10 cellular contexts compared by ENCODE assay signal in genomic region chr3:17078885-17079465, GRCh38.
"Had no signal": no experiment of that assay in that cellular context is flagged by ENCODE, and none has a peak within 500 bp of the region (broad histone marks: within the 10 kb centered on the region; RNA-seq: fewer than 3 reads in every experiment).

No MANE protein-coding gene starts in this region.

- H3K4me1 ChIP-seq: thyroid gland had no signal

- H3K4me3 ChIP-seq: thyroid gland had no signal

- H3K27me3 ChIP-seq: neutrophil, thyroid gland had no signal

- H3K4me1 Mint-ChIP-seq: activated B cell treated with CpG ODN at 0.5 μM for 24 hours had no signal

- H3K4me3 Mint-ChIP-seq: activated B cell treated with CpG ODN at 0.5 μM for 24 hours; naive B cell; stimulated activated effector memory CD8-positive, alpha-beta T cell treated with anti-CD3 and anti-CD28 coated beads, Interleukin-12 subunit alpha, Interleukin-12 subunit beta, amount 100 ng/mL, for 72 hours had no signal

- H3K27ac ChIP-seq: neutrophil, thyroid gland had no signal

- H3K36me3 ChIP-seq: thyroid gland had no signal

- ATAC-seq: left lobe of liver; stimulated activated effector memory CD8-positive, alpha-beta T cell treated with anti-CD3 and anti-CD28 coated beads, Interleukin-12 subunit alpha, Interleukin-12 subunit beta, amount 100 ng/mL, for 72 hours had no signal

- DNase-seq: activated B cell treated with CpG ODN at 0.5 μM for 24 hours; activated CD4-positive, alpha-beta T cell treated with anti-CD3 and anti-CD28 coated beads, Interleukin-2, amount 50 U/mL, for 1 hour; activated CD8-positive, alpha-beta memory T cell treated with anti-CD3 and anti-CD28 coated beads for 24 hours; activated naive CD4-positive, alpha-beta T cell treated with anti-CD3 and anti-CD28 coated beads, Interleukin-2, amount 50 U/mL, for 16 hours; caudate nucleus; naive B cell; thyroid gland had no signal

- H3K9me3 ChIP-seq: neutrophil, thyroid gland had no signal

- H3K9me3 Mint-ChIP-seq: activated B cell treated with CpG ODN at 0.5 μM for 24 hours; stimulated activated effector memory CD8-positive, alpha-beta T cell treated with anti-CD3 and anti-CD28 coated beads, Interleukin-12 subunit alpha, Interleukin-12 subunit beta, amount 100 ng/mL, for 72 hours had no signal

- H3K27ac Mint-ChIP-seq: activated B cell treated with CpG ODN at 0.5 μM for 24 hours; stimulated activated effector memory CD8-positive, alpha-beta T cell treated with anti-CD3 and anti-CD28 coated beads, Interleukin-12 subunit alpha, Interleukin-12 subunit beta, amount 100 ng/mL, for 72 hours had no signal

- H3K27me3 Mint-ChIP-seq: activated B cell treated with CpG ODN at 0.5 μM for 24 hours, naive B cell had no signal
